In genomic region chr18:31102020-31102684, GRCh38 we compare ENCODE assay signal across 1 cellular context.
TF ChIP-seq lines count a peak whose summit lies in the region.

DSC2 (minus strand) TSS chr18:31102421; CDS start chr18:31101971, 450 bp downstream.

TF ChIP-seq in HepG2, 621 proteins besides CTCF, POLR2A, EP300 and RAD21 (continued from another document and continues in another):
- no peak for TF ChIP-seq ZNF576 (CRISPR knock-in tag; IDR thresholded peaks at IDR 0.05)
- peak; percentile 75; the same call in 1 of the 2 replicates for TF ChIP-seq REPIN1 (CRISPR knock-in tag; IDR thresholded peaks at IDR 0.05; ENCODE audit: borderline replicate concordance, low read depth)
- no peak for TF ChIP-seq ZNF34 (CRISPR knock-in tag; IDR thresholded peaks at IDR 0.05; ENCODE audit: borderline replicate concordance)
- 0 out of 2 replicates have a peak, but pooled peaks have one; percentile 11 for TF ChIP-seq ZNF629 (CRISPR knock-in tag; conservative IDR thresholded peaks at IDR 0.05)
- TF ChIP-seq NFYB (CRISPR knock-in tag; IDR thresholded peaks at IDR 0.05) = no peak
- TF ChIP-seq ZNF577 (CRISPR knock-in tag; IDR thresholded peaks at IDR 0.05; ENCODE audit: borderline replicate concordance, low read depth) = no peak
- no peak for TF ChIP-seq ZHX1 (CRISPR knock-in tag; IDR thresholded peaks at IDR 0.05; ENCODE audit: low read depth)
- TF ChIP-seq AFF4 (CRISPR knock-in tag; IDR thresholded peaks at IDR 0.05) = no peak; the same call in 1 of the 2 replicates
- TF ChIP-seq ATF5 (CRISPR knock-in tag; IDR thresholded peaks at IDR 0.05; ENCODE audit: low read depth) = no peak
- no peak for TF ChIP-seq ZNF674 (CRISPR knock-in tag; IDR thresholded peaks at IDR 0.05; ENCODE audit: low read depth)
- no peak for TF ChIP-seq HOXD1 (CRISPR knock-in tag; IDR thresholded peaks at IDR 0.05)
- TF ChIP-seq ATF4 (CRISPR knock-in tag; IDR thresholded peaks at IDR 0.05) = no peak
- no peak for TF ChIP-seq ATF7 (IDR thresholded peaks at IDR 0.05)
- no peak for TF ChIP-seq ATF7 (CRISPR knock-in tag; IDR thresholded peaks at IDR 0.05)
- no peak for TF ChIP-seq ZNF263 (CRISPR knock-in tag; IDR thresholded peaks at IDR 0.05)
- 0 out of 2 replicates have a peak, but pooled peaks have one; percentile 40 for TF ChIP-seq HDAC2 (CRISPR knock-in tag; IDR thresholded peaks at IDR 0.05)
- no peak for TF ChIP-seq EEA1 (CRISPR knock-in tag; IDR thresholded peaks at IDR 0.05; ENCODE audit: borderline replicate concordance)
- TF ChIP-seq ZNF564 (CRISPR knock-in tag; IDR thresholded peaks at IDR 0.05) = no peak
- no peak for TF ChIP-seq PHF5A (CRISPR knock-in tag; IDR thresholded peaks at IDR 0.05; ENCODE audit: low read depth, unreplicated experiment)
- 0 out of 2 replicates have a peak, but pooled peaks have one; percentile 57 for TF ChIP-seq ZNF713 (CRISPR knock-in tag; IDR thresholded peaks at IDR 0.05)
- peak; percentile 69; the same call in 1 of the 2 replicates for TF ChIP-seq GATAD2A (CRISPR knock-in tag; IDR thresholded peaks at IDR 0.05)
- TF ChIP-seq CBX2 (IDR thresholded peaks at IDR 0.05; ENCODE audit: low read depth, low read length) = no peak
- TF ChIP-seq CBX2 (CRISPR knock-in tag; IDR thresholded peaks at IDR 0.05; ENCODE audit: low read depth) = no peak
- TF ChIP-seq DZIP1 (CRISPR knock-in tag; IDR thresholded peaks at IDR 0.05) = no peak
- no peak for TF ChIP-seq ZNF138 (CRISPR knock-in tag; IDR thresholded peaks at IDR 0.05; ENCODE audit: low read depth)
- peak; percentile 52 for TF ChIP-seq SKI (IDR thresholded peaks at IDR 0.05; ENCODE audit: partially characterized antibody)
- TF ChIP-seq ATAD3A (CRISPR knock-in tag; IDR thresholded peaks at IDR 0.05) = no peak
- TF ChIP-seq FLYWCH1 (CRISPR knock-in tag; IDR thresholded peaks at IDR 0.05) = no peak
- TF ChIP-seq MTA1 (CRISPR knock-in tag; IDR thresholded peaks at IDR 0.05; ENCODE audit: borderline replicate concordance) = peak; percentile 85; the same call in 1 of the 2 replicates
- TF ChIP-seq ZNF281 (CRISPR knock-in tag; IDR thresholded peaks at IDR 0.05; ENCODE audit: borderline replicate concordance) = peak; percentile 69
- TF ChIP-seq HNF1B (CRISPR knock-in tag; IDR thresholded peaks at IDR 0.05) = peak; percentile 80
- peak; percentile 44; the same call in 1 of the 2 replicates for TF ChIP-seq IKZF5 (CRISPR knock-in tag; IDR thresholded peaks at IDR 0.05)
- no peak for TF ChIP-seq SRSF4 (IDR thresholded peaks at IDR 0.05; ENCODE audit: low read depth, low read length, poor library complexity, severe bottlenecking)
- TF ChIP-seq ZNF512B (CRISPR knock-in tag; IDR thresholded peaks at IDR 0.05; ENCODE audit: borderline replicate concordance) = no peak
- TF ChIP-seq PHB2 (IDR thresholded peaks at IDR 0.05; ENCODE audit: partially characterized antibody) = no peak
- no peak for TF ChIP-seq ZBTB34 (CRISPR knock-in tag; IDR thresholded peaks at IDR 0.05)
- no peak for TF ChIP-seq SYNCRIP (IDR thresholded peaks at IDR 0.05; ENCODE audit: insufficient read depth, low read depth, low read length)
